16 cellular contexts compared by ENCODE assay signal in the genomic region with DNA sequence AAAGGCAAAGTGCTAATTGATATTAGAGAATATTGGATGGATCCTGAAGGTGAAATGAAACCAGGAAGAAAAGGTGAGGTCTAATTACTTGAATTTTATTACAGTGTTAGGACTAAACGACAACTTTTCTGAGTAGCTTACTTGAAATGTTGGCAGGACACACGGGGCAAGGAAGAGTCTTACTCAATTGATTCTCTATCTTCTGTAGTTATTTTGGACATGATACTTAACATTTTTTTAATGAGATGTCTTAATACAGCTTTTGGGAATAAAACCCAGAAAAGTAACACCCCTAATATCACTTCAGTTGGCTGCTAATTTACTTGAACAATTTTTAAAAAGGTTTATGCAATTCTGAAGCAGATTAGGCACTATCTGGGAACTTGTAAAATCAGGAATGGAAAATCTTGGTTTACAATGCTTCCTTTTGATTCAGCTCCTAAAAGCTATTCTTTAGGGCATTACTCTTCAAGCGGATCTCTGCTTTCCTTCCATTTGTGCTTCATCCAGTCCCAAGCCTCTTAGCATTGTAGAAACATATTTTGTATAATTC. TPM values are rescaled to one million over a fixed set of nuclear protein-coding genes. Genes with fewer than 3 reads are reported as not detected.
DNase-seq lines count a peak whose midpoint lies in the region; ATAC-seq and TF ChIP-seq lines count a peak whose summit lies in the region.
"Had no signal": no experiment of that assay in that cellular context is flagged by ENCODE, and none has a peak within 500 bp of the region (broad histone marks: within the 10 kb centered on the region; RNA-seq: fewer than 3 reads in every experiment).

No MANE protein-coding gene starts in this region.

- TF ChIP-seq POLR2A in GM18505 (IDR thresholded peaks at IDR 0.05; ENCODE audit: borderline replicate concordance, extremely low read depth, insufficient read depth, insufficient read length): peak; percentile 33

- H3K36me3 Mint-ChIP-seq in CD4-positive, CD25-positive, alpha-beta regulatory T cell: peaks cover 59% of the 10 kb centered on the region
- H3K36me3 Mint-ChIP-seq in chondrocyte (ENCODE audit: low read depth) (peaks cover 35% of the 10 kb centered on the region), osteocyte (ENCODE audit: unreplicated experiment) (peaks cover 64% of the 10 kb centered on the region)

- H3K27me3 Mint-ChIP-seq in CD4-positive, CD25-positive, alpha-beta regulatory T cell: no peaks in the 10 kb centered on the region
- H3K27me3 Mint-ChIP-seq in chondrocyte (ENCODE audit: low read depth): no peaks in the 10 kb centered on the region
- no peaks in the 10 kb centered on the region for H3K27me3 Mint-ChIP-seq in osteocyte (ENCODE audit: unreplicated experiment)

- H3K27ac Mint-ChIP-seq in CD4-positive, CD25-positive, alpha-beta regulatory T cell: peak overlapping the region in 1 of 3 donors; percentile 51
- H3K27ac Mint-ChIP-seq in chondrocyte (ENCODE audit: unreplicated experiment) (peak overlapping the region; percentile 32), osteocyte (ENCODE audit: unreplicated experiment) (peak overlapping the region; percentile 80)

- H3K4me3 ChIP-seq in CD4-positive, CD25-positive, alpha-beta regulatory T cell (ENCODE audit: low read depth, low read length): no peak overlapping the region
- H3K4me3 ChIP-seq: left lung had no signal

- ATAC-seq in CD4-positive, CD25-positive, alpha-beta regulatory T cell (ENCODE audit: low read depth in 2 of 2): no peak
- ATAC-seq in GM18505 (IDR thresholded peaks at IDR 0.05; ENCODE audit: unreplicated experiment): no peak
- no peak for ATAC-seq in HG03521 (IDR thresholded peaks at IDR 0.05; ENCODE audit: unreplicated experiment)
- ATAC-seq in HG02870 (IDR thresholded peaks at IDR 0.05; ENCODE audit: unreplicated experiment): no peak

- no peaks in the 10 kb centered on the region for H3K27me3 ChIP-seq in CD4-positive, CD25-positive, alpha-beta regulatory T cell (ENCODE audit: control insufficient read depth, insufficient read depth, low read length)
- H3K27me3 ChIP-seq: left lung had no signal

- peaks cover 90% of the 10 kb centered on the region for H3K36me3 ChIP-seq in CD4-positive, CD25-positive, alpha-beta regulatory T cell (ENCODE audit: control insufficient read depth, insufficient read depth, low read length)

- H3K9me3 Mint-ChIP-seq in CD4-positive, CD25-positive, alpha-beta regulatory T cell: no peaks in the 10 kb centered on the region
- no peaks in the 10 kb centered on the region for H3K9me3 Mint-ChIP-seq in chondrocyte (ENCODE audit: low read depth)
- no peaks in the 10 kb centered on the region for H3K9me3 Mint-ChIP-seq in osteocyte (ENCODE audit: unreplicated experiment)

- peaks cover 30% of the 10 kb centered on the region for H3K4me1 ChIP-seq in CD4-positive, CD25-positive, alpha-beta regulatory T cell (ENCODE audit: control insufficient read depth, insufficient read depth, low read length, poor library complexity, severe bottlenecking)

- peak overlapping the region in 1 of 4 donors; percentile 31 for H3K4me3 Mint-ChIP-seq in CD4-positive, CD25-positive, alpha-beta regulatory T cell
- H3K4me3 Mint-ChIP-seq in chondrocyte (ENCODE audit: unreplicated experiment) (no peak overlapping the region), osteocyte (ENCODE audit: unreplicated experiment) (no peak overlapping the region)

- H3K4me1 Mint-ChIP-seq in CD4-positive, CD25-positive, alpha-beta regulatory T cell: peaks cover 54 to 74% (median 67%) of the 10 kb centered on the region in 4 donors
- H3K4me1 Mint-ChIP-seq in chondrocyte (ENCODE audit: low read depth) (peaks cover 63% of the 10 kb centered on the region), osteocyte (ENCODE audit: unreplicated experiment) (peaks cover 56% of the 10 kb centered on the region)

- TF ChIP-seq CTCF in chondrocyte (IDR thresholded peaks at IDR 0.05) (no peak), osteocyte (IDR thresholded peaks at IDR 0.05) (no peak)

- peak overlapping the region; percentile 66 for H3K27ac ChIP-seq in CD4-positive, CD25-positive, alpha-beta regulatory T cell (ENCODE audit: insufficient read depth, low read length, poor library complexity, severe bottlenecking)

- H3K9me3 ChIP-seq in CD4-positive, CD25-positive, alpha-beta regulatory T cell (ENCODE audit: control insufficient read depth in 2 of 2, low read length in 2 of 2): no peaks in the 10 kb centered on the region
- H3K9me3 ChIP-seq: left lung had no signal

- DNase-seq in CD4-positive, CD25-positive, alpha-beta regulatory T cell: no peak
- DNase-seq in chondrocyte (ENCODE audit: low spot score): no peak
- no peak for DNase-seq in osteocyte (ENCODE audit: extremely low spot score, unreplicated experiment)
- no peak for DNase-seq in GOT3 (lab: John Stamatoyannopoulos, UW)
- no peak for DNase-seq in HuH-7.5 (ENCODE audit: low spot score)
- DNase-seq: AML-193; Calu3; foreskin fibroblast; H7; left lung; NCI-H2171; NCI-H774; stimulated activated CD4-positive, alpha-beta T cell treated with anti-CD3 and anti-CD28 coated beads, Interleukin-2, amount 100 ng/mL, for 48 hours had no signal

RNA-seq across cellular contexts. Expression of gene SUB1, which starts 13.7 kb away (rescaled TPM):
- total RNA-seq in CD4-positive, CD25-positive, alpha-beta regulatory T cell: 379 TPM
- 100 to 1,000 TPM; 566 to 848 (median 647) TPM for polyA plus RNA-seq in CD4-positive, CD25-positive, alpha-beta regulatory T cell
- 157 to 211 TPM (median 163 TPM) in 3 replicates for total RNA-seq in chondrocyte
- 191 and 202 TPM in 2 replicates for total RNA-seq in osteocyte
